Comparison of ENCODE assay signal across 8 cellular contexts in the genomic region with DNA sequence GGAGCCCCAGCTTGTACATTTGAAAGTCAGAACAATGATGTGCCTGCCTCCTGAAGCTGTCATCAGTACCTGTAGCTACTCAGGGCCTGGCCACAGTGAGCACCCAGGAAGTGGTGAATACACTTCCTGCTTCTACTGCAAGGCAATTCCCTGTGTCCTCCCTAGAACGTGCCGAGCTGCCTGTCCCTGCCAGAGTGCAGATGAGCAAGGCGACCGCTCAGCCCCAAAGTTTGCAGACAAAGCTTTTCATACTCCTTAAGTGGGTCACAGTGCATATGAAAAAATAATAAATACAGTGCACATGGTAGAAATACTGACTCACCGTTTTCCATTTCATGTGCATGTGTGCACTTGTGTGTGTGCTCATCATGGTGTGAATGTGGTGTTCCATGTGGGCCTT.
DNase-seq lines count a peak whose midpoint lies in the region; ATAC-seq and TF ChIP-seq lines count a peak whose summit lies in the region.

No MANE protein-coding gene starts in this region.

- TF ChIP-seq CTCF in GM10248 (IDR thresholded peaks at IDR 0.05; ENCODE audit: control extremely low read depth, extremely low read depth, low read depth, missing control alignments) = no peak
- TF ChIP-seq CTCF in VCaP (conservative IDR thresholded peaks at IDR 0.05) = no peak
- TF ChIP-seq CTCF in nephron progenitor cell (IDR thresholded peaks at IDR 0.05) = no peak
- no peak for TF ChIP-seq CTCF in upper lobe of left lung (IDR thresholded peaks at IDR 0.05)

- POLR2A ChIA-PET in GM10248 (lab: Yijun Ruan, JAX) = no interaction called here

- peak; percentile 51 for DNase-seq in GM10248 (ENCODE audit: extremely low spot score)
- DNase-seq in central memory CD4-positive, alpha-beta T cell = peak; percentile 79
- DNase-seq in nephron progenitor cell = no peak
- DNase-seq in upper lobe of left lung = peak in 1 of 2 donors; percentile 60
- DNase-seq in HPDE6-E6E7 (ENCODE audit: extremely low spot score) = no peak

- 44 to 60% methylated on average over 5 of the region's 5 CpGs for WGBS in upper lobe of left lung, 2 donors

- H3K27me3 ChIP-seq in upper lobe of left lung = no peaks in the 10 kb centered on the region

- peak; percentile 16 to 34 for ATAC-seq in upper lobe of left lung (ENCODE audit: low FRiP score in 2 of 2)
- ATAC-seq in HG02623 (IDR thresholded peaks at IDR 0.05; ENCODE audit: unreplicated experiment) = no peak
- no peak for ATAC-seq in HG02642 (IDR thresholded peaks at IDR 0.05; ENCODE audit: poor library complexity, unreplicated experiment)

- H3K27me3 Mint-ChIP-seq in nephron progenitor cell (ENCODE audit: low read depth, poor library complexity) = peaks cover 7% of the 10 kb centered on the region

- no peak overlapping the region for H3K4me3 Mint-ChIP-seq in nephron progenitor cell

- H3K27ac ChIP-seq in VCaP (peak overlapping the region; percentile 87), upper lobe of left lung (peak overlapping the region; percentile 57 to 65 (median 65))

- H3K9me3 ChIP-seq in upper lobe of left lung = no peaks in the 10 kb centered on the region

- peaks cover 43 to 74% (median 53%) of the 10 kb centered on the region in 4 donors for H3K4me1 ChIP-seq in upper lobe of left lung

- no peaks in the 10 kb centered on the region for H3K9me3 Mint-ChIP-seq in nephron progenitor cell

- H3K4me1 Mint-ChIP-seq in nephron progenitor cell = peaks cover 44% of the 10 kb centered on the region

- H3K4me3 ChIP-seq in upper lobe of left lung = no peak overlapping the region

- H3K36me3 Mint-ChIP-seq in nephron progenitor cell (ENCODE audit: low read depth) = no peaks in the 10 kb centered on the region

- TF ChIP-seq EP300 in upper lobe of left lung (IDR thresholded peaks at IDR 0.05) = no peak

- CTCF ChIA-PET in GM10248 (lab: Yijun Ruan, JAX) = interaction anchor here (1.2 to 2.2 kb wide), 5 partner anchors 9 to 26 kb away, joined by 3 to 13 read pairs (median 4); no protein-coding TSS in a partner anchor

- TF ChIP-seq POLR2A in upper lobe of left lung (IDR thresholded peaks at IDR 0.05) = no peak

- H3K36me3 ChIP-seq in upper lobe of left lung = no peaks in the 10 kb centered on the region

- peak overlapping the region; percentile 89 for H3K27ac Mint-ChIP-seq in nephron progenitor cell

Comparison
In these comparisons a context has a peak if more than half of its experiments do, and no peak if none do; other contexts are left out.
1. DNase-seq: peak in GM10248 (single experiment) and central memory CD4-positive, alpha-beta T cell (single experiment); none in nephron progenitor cell (single experiment) and HPDE6-E6E7 (single experiment).
2. ATAC-seq: peak in upper lobe of left lung (2 of 2); none in HG02623 (single experiment) and HG02642 (single experiment).